In the genomic region with DNA sequence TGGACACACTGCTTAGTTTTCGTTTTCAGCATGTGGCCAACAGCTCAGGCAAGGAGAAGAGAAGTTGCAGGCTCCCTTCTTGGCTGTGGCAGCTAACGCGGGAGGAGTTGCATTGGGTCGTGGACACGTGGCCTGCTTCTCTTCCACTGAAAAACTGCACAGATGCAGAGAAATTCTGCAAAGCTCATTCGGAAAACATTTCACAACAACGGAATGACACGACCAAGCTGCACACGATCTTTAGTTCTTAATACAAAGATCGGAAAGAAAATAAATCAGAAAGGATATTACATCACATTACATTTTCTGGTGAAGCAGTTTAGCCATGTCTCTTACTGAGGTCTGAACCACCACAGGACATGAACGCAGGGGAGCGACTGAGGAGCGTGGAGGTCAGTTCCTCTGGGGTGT, we compare ENCODE assay signal across 14 cellular contexts.
DNase-seq lines count a peak whose midpoint lies in the region; ATAC-seq and TF ChIP-seq lines count a peak whose summit lies in the region.
"Had no signal": no experiment of that assay in that cellular context is flagged by ENCODE, and none has a peak within 500 bp of the region (broad histone marks: within the 10 kb centered on the region; RNA-seq: fewer than 3 reads in every experiment).

No MANE protein-coding gene starts in this region.

- dilution Hi-C loops in IMR-90 (cut with HindIII; ENCODE audit: low sequenced_read_pairs, unreplicated experiment) = no loop called here

- intact Hi-C loops in IMR-90 (cut with micrococcal nuclease) (loop anchor here (2.0 to 10.0 kb wide), 5 partner anchors 70 to 450 kb away; a partner anchor contains a TSS), mucosa of descending colon (cut with DNase I, micrococcal nuclease) (no loop called here), PC-9 (cut with micrococcal nuclease; ENCODE audit: unreplicated experiment) (no loop called here)
- intact Hi-C loops in activated CD4-positive, alpha-beta T cell treated with anti-CD3 and anti-CD28 coated beads for 36 hours (cut with DNase I, micrococcal nuclease) = no loop called here

- H3K79me2 ChIP-seq in fibroblast of lung (ENCODE audit: control insufficient read depth, insufficient read depth, low read length) (no peaks in the 10 kb centered on the region), PC-9 (ENCODE audit: low read depth) (no peaks in the 10 kb centered on the region)

- H2BK5ac ChIP-seq in IMR-90 (ENCODE audit: low read depth, low read length, poor library complexity, severe bottlenecking) = peak overlapping the region; percentile 67

- POLR2A ChIA-PET in IMR-90 (lab: Charles Lee; ENCODE audit: unreplicated experiment) (no interaction called here), PC-9 (lab: Charles Lee; ENCODE audit: unreplicated experiment) (no interaction called here)
- POLR2A ChIA-PET in activated CD4-positive, alpha-beta T cell treated with anti-CD3 and anti-CD28 coated beads for 36 hours (lab: Charles Lee) = no interaction called here

- H3K9ac ChIP-seq in IMR-90 (ENCODE audit: low read depth, low read length) (peak overlapping the region; percentile 15), fibroblast of lung (ENCODE audit: insufficient read depth, low read length) (no peak overlapping the region)

- H2AFZ ChIP-seq in IMR-90 (replicated peaks; ENCODE audit: low read length, poor library complexity) (peak overlapping the region; percentile 83), fibroblast of lung (ENCODE audit: low read length) (peak overlapping the region; percentile 60), PC-9 (no peak overlapping the region)

- H3K23ac ChIP-seq in IMR-90 (ENCODE audit: low read depth, low read length) = peak overlapping the region; percentile 82

- H3K36me3 Mint-ChIP-seq in activated CD4-positive, alpha-beta T cell treated with anti-CD3 and anti-CD28 coated beads for 36 hours (ENCODE audit: low read depth) = no peaks in the 10 kb centered on the region

- no peaks in the 10 kb centered on the region for H3F3A ChIP-seq in PC-9 (ENCODE audit: insufficient read depth, low read depth)

- CTCF ChIA-PET in IMR-90 (lab: Yijun Ruan, JAX) (interaction anchor here (0.6 to 1.1 kb wide), 4 partner anchors 11 to 1051 kb away, joined by 3 read pairs; no protein-coding TSS in a partner anchor), PC-9 (lab: Charles Lee) (no interaction called here)
- CTCF ChIA-PET in activated CD4-positive, alpha-beta T cell treated with anti-CD3 and anti-CD28 coated beads for 36 hours (lab: Charles Lee) = no interaction called here

- peak overlapping the region; percentile 40; the same call in 2 of the 3 replicates for H2BK15ac ChIP-seq in IMR-90 (ENCODE audit: low read depth, low read length)

- peak; percentile 3 for ATAC-seq in IMR-90 (ENCODE audit: low read depth)
- peak; percentile 52 for ATAC-seq in mucosa of descending colon
- ATAC-seq in activated CD4-positive, alpha-beta T cell treated with anti-CD3 and anti-CD28 coated beads for 36 hours = no peak
- ATAC-seq in HG03432 (IDR thresholded peaks at IDR 0.05; ENCODE audit: unreplicated experiment) = no peak
- ATAC-seq: GM12878, left colon had no signal

- no peak for TF ChIP-seq EP300 in suprapubic skin (IDR thresholded peaks at IDR 0.05)

- peaks cover 2% of the 10 kb centered on the region for H3K27me3 Mint-ChIP-seq in activated CD4-positive, alpha-beta T cell treated with anti-CD3 and anti-CD28 coated beads for 36 hours
- H3K27me3 Mint-ChIP-seq: activated CD4-positive, alpha-beta memory T cell treated with anti-CD3 and anti-CD28 coated beads, Interleukin-2, amount 10 ng/mL, durations not matched to agents 7 days and 5 days had no signal

- BruUV-seq in IMR-90 (replicated peaks; lab: Mats Ljungman, UMichigan) = no TSS peak
- no TSS peak for BruUV-seq in PC-9 (replicated peaks; lab: Mats Ljungman, UMichigan)

- peaks cover 27% of the 10 kb centered on the region for H3K4me1 ChIP-seq in IMR-90 (ENCODE audit: control insufficient read depth, insufficient read depth, low read length)
- peaks cover 13% of the 10 kb centered on the region for H3K4me1 ChIP-seq in fibroblast of lung (ENCODE audit: control insufficient read depth, extremely low read depth, insufficient read depth, low read length)
- H3K4me1 ChIP-seq in mucosa of descending colon (ENCODE audit: low read depth) = no peaks in the 10 kb centered on the region
- H3K4me1 ChIP-seq in suprapubic skin = peaks cover 3% of the 10 kb centered on the region
- H3K4me1 ChIP-seq in PC-9 (replicated peaks; ENCODE audit: insufficient read depth) = no peaks in the 10 kb centered on the region

- TF ChIP-seq POLR2A in IMR-90 (IDR thresholded peaks at IDR 0.05; ENCODE audit: low read depth, low read length) = no peak
- TF ChIP-seq POLR2A in suprapubic skin (IDR thresholded peaks at IDR 0.05) = no peak

- in situ Hi-C loops in IMR-90 (cut with MboI; ENCODE audit: low sequenced_read_pairs) = no loop called here

- H3K56ac ChIP-seq in IMR-90 (ENCODE audit: extremely low read depth, insufficient read depth, low read length) = peak overlapping the region; percentile 48

- H4K5ac ChIP-seq in IMR-90 (ENCODE audit: low read depth, low read length) = peak overlapping the region; percentile 52

- H3K14ac ChIP-seq in IMR-90 (replicated peaks; ENCODE audit: low read depth, low read length) = peak overlapping the region; percentile 57

- H3K4me3 Mint-ChIP-seq in activated CD4-positive, alpha-beta T cell treated with anti-CD3 and anti-CD28 coated beads for 36 hours = no peak overlapping the region
- H3K4me3 Mint-ChIP-seq: activated CD4-positive, alpha-beta memory T cell treated with anti-CD3 and anti-CD28 coated beads, Interleukin-2, amount 10 ng/mL, durations not matched to agents 7 days and 5 days had no signal

- H2BK20ac ChIP-seq in IMR-90 (ENCODE audit: low read depth, low read length) = peak overlapping the region; percentile 78

- H3K4ac ChIP-seq in IMR-90 (ENCODE audit: low read depth, low read length) = peak overlapping the region; percentile 94

- no peaks in the 10 kb centered on the region for H3K9me3 Mint-ChIP-seq in activated CD4-positive, alpha-beta T cell treated with anti-CD3 and anti-CD28 coated beads for 36 hours (ENCODE audit: low read depth)
- H3K9me3 Mint-ChIP-seq: activated CD4-positive, alpha-beta memory T cell treated with anti-CD3 and anti-CD28 coated beads, Interleukin-2, amount 10 ng/mL, durations not matched to agents 7 days and 5 days had no signal

- TF ChIP-seq CTCF in IMR-90 (conservative IDR thresholded peaks at IDR 0.05; ENCODE audit: low read depth, low read length) (no peak), fibroblast of lung (conservative IDR thresholded peaks at IDR 0.05 in 1 of 2, IDR thresholded peaks at IDR 0.05 in 1 of 2; ENCODE audit: low read depth in 1 of 2, low read length in 2 of 2) (no peak), mucosa of descending colon (IDR thresholded peaks at IDR 0.05) (no peak), suprapubic skin (IDR thresholded peaks at IDR 0.05) (no peak), PC-9 (conservative IDR thresholded peaks at IDR 0.05) (no peak)

- DNase-seq in IMR-90 (peak; percentile 89), fibroblast of lung (ENCODE audit: low read depth in 2 of 2) (peak; percentile 20 to 98), mucosa of descending colon (peak; percentile 31 to 64 (median 42)), suprapubic skin (ENCODE audit: low spot score in 2 of 2) (peak in 1 of 2 donors; percentile 79), PC-9 (no peak), NAMALWA (ENCODE audit: low spot score) (no peak)
- DNase-seq in activated CD4-positive, alpha-beta T cell treated with anti-CD3 and anti-CD28 coated beads for 36 hours = no peak
- DNase-seq: activated CD4-positive, alpha-beta memory T cell treated with anti-CD3 and anti-CD28 coated beads, Interleukin-2, amount 10 ng/mL, durations not matched to agents 7 days and 5 days; amniotic stem cell; NCI-H82; SW 1271 had no signal

- H3K36me3 ChIP-seq in IMR-90 (ENCODE audit: control insufficient read depth, insufficient read depth, low read length) = no peaks in the 10 kb centered on the region
- no peaks in the 10 kb centered on the region for H3K36me3 ChIP-seq in fibroblast of lung (ENCODE audit: control insufficient read depth, insufficient read depth, low read length)
- H3K36me3 ChIP-seq in mucosa of descending colon (ENCODE audit: low read depth) = no peaks in the 10 kb centered on the region
- no peaks in the 10 kb centered on the region for H3K36me3 ChIP-seq in suprapubic skin
- H3K36me3 ChIP-seq in PC-9 (ENCODE audit: low read depth) = no peaks in the 10 kb centered on the region

- H3K9me3 ChIP-seq in IMR-90 (ENCODE audit: control insufficient read depth, insufficient read depth, low read length) (no peaks in the 10 kb centered on the region), fibroblast of lung (ENCODE audit: control insufficient read depth, insufficient read depth, low read depth, low read length) (no peaks in the 10 kb centered on the region), mucosa of descending colon (no peaks in the 10 kb centered on the region), suprapubic skin (no peaks in the 10 kb centered on the region), PC-9 (ENCODE audit: insufficient read depth, low read depth) (no peaks in the 10 kb centered on the region)

- H2BK120ac ChIP-seq in IMR-90 (ENCODE audit: low read depth, low read length) = peak overlapping the region; percentile 84

- no peaks in the 10 kb centered on the region for H3K4me1 Mint-ChIP-seq in activated CD4-positive, alpha-beta T cell treated with anti-CD3 and anti-CD28 coated beads for 36 hours
- H3K4me1 Mint-ChIP-seq: activated CD4-positive, alpha-beta memory T cell treated with anti-CD3 and anti-CD28 coated beads, Interleukin-2, amount 10 ng/mL, durations not matched to agents 7 days and 5 days had no signal

- H3K27ac Mint-ChIP-seq in activated CD4-positive, alpha-beta T cell treated with anti-CD3 and anti-CD28 coated beads for 36 hours = no peak overlapping the region
- H3K27ac Mint-ChIP-seq: activated CD4-positive, alpha-beta memory T cell treated with anti-CD3 and anti-CD28 coated beads, Interleukin-2, amount 10 ng/mL, durations not matched to agents 7 days and 5 days had no signal

- H2AK9ac ChIP-seq in IMR-90 (replicated peaks; ENCODE audit: low read depth, low read length, poor library complexity) = peak overlapping the region; percentile 51

- H4K20me1 ChIP-seq in IMR-90 (ENCODE audit: insufficient read depth, low read length) (no peaks in the 10 kb centered on the region), fibroblast of lung (ENCODE audit: control insufficient read depth, extremely low read depth, insufficient read depth, low read length) (no peaks in the 10 kb centered on the region), PC-9 (ENCODE audit: insufficient read depth) (no peaks in the 10 kb centered on the region)

- peak overlapping the region; percentile 18 to 82; a peak in 3 of 4 replicates for H4K8ac ChIP-seq in IMR-90 (ENCODE audit: low read depth in 2 of 2, low read length in 2 of 2)

- H2AK5ac ChIP-seq in IMR-90 (ENCODE audit: low read depth, low read length) = peak overlapping the region; percentile 13; the same call in 1 of the 2 replicates

- no peak for TF ChIP-seq RAD21 in IMR-90 (IDR thresholded peaks at IDR 0.05; ENCODE audit: low read length)

- H3K27me3 ChIP-seq in IMR-90 (ENCODE audit: control insufficient read depth, insufficient read depth, low read length) (no peaks in the 10 kb centered on the region), fibroblast of lung (ENCODE audit: control insufficient read depth, insufficient read depth, low read length) (no peaks in the 10 kb centered on the region), suprapubic skin (no peaks in the 10 kb centered on the region), PC-9 (ENCODE audit: insufficient read depth, low read depth) (peaks cover 83% of the 10 kb centered on the region)

- H3K4me3 ChIP-seq in IMR-90 (ENCODE audit: insufficient read depth, low read depth, low read length) = no peak overlapping the region
- H3K4me3 ChIP-seq in fibroblast of lung (replicated peaks in 1 of 4; ENCODE audit: control extremely low read depth in 1 of 4, insufficient read depth in 1 of 4, low read depth in 3 of 4, low read length in 4 of 4) = peak overlapping the region in 1 of 4 experiments; percentile 33
- no peak overlapping the region for H3K4me3 ChIP-seq in mucosa of descending colon
- no peak overlapping the region for H3K4me3 ChIP-seq in suprapubic skin
- H3K4me3 ChIP-seq in PC-9 = no peak overlapping the region
- H3K4me3 ChIP-seq: GM12878 had no signal

- no peaks in the 10 kb centered on the region for H3K9me2 ChIP-seq in PC-9 (ENCODE audit: insufficient read depth)

- H3K18ac ChIP-seq in IMR-90 (ENCODE audit: low read depth, low read length) = peak overlapping the region; percentile 63

- H3K27ac ChIP-seq in IMR-90 (ENCODE audit: insufficient read depth, low read length) (peak overlapping the region; percentile 77), fibroblast of lung (ENCODE audit: insufficient read depth, low read length) (peak overlapping the region; percentile 36), suprapubic skin (peak overlapping the region; percentile 47), PC-9 (no peak overlapping the region)

- H3K79me1 ChIP-seq in IMR-90 (ENCODE audit: low read depth in 1 of 2, low read length in 2 of 2) = no peaks in the 10 kb centered on the region

- peak overlapping the region; percentile 73 for H4K91ac ChIP-seq in IMR-90 (ENCODE audit: insufficient read depth, low read depth, low read length)

- 7% methylated on average over 5 of the region's 13 CpGs; no CpG with 5 or more reads in 1 of the 2 experiments for WGBS in IMR-90 (ENCODE audit: extremely low coverage in 2 of 2, insufficient read length in 1 of 2), 2 experiments
- WGBS in suprapubic skin = 75% methylated on average over 13 of the region's 13 CpGs

- H3K9me1 ChIP-seq in IMR-90 (ENCODE audit: insufficient read depth, low read length) = peaks cover 18% of the 10 kb centered on the region

- H3K4me2 ChIP-seq in IMR-90 (ENCODE audit: low read depth, low read length) = peak overlapping the region; percentile 48
- H3K4me2 ChIP-seq in fibroblast of lung (ENCODE audit: extremely low read depth, insufficient read depth, low read length) = peak overlapping the region; percentile 56
- no peak overlapping the region for H3K4me2 ChIP-seq in PC-9

Comparison
In these comparisons a context has a peak if more than half of its experiments do, and no peak if none do; other contexts are left out.
1. ATAC-seq: peak in IMR-90 (single experiment) and mucosa of descending colon (single experiment); none in activated CD4-positive, alpha-beta T cell treated with anti-CD3 and anti-CD28 coated beads for 36 hours (single experiment) and HG03432 (single experiment).
2. DNase-seq: peak in IMR-90 (single experiment), fibroblast of lung (2 of 2) and mucosa of descending colon (3 of 3); none in activated CD4-positive, alpha-beta T cell treated with anti-CD3 and anti-CD28 coated beads for 36 hours (single experiment), PC-9 (0 of 2) and NAMALWA (single experiment).